In genomic region chr14:39113685-39114072, GRCh38 we compare ENCODE assay signal across 8 cellular contexts. TPM values are rescaled to one million over a fixed set of nuclear protein-coding genes. Genes with fewer than 3 reads are reported as not detected.
DNase-seq lines count a peak whose midpoint lies in the region; ATAC-seq, FAIRE-seq and TF ChIP-seq lines count a peak whose summit lies in the region.

No MANE protein-coding gene starts in this region.

- CTCF ChIA-PET in activated CD4-positive, alpha-beta T cell treated with anti-CD3 and anti-CD28 coated beads for 36 hours (lab: Charles Lee), result interaction anchor here (0.8 to 1.3 kb wide), 4 partner anchors 11 to 228 kb away, joined by 3 to 7 read pairs (median 4); partner anchors contain the start of gene SEC23A

- no peak for ATAC-seq in activated CD4-positive, alpha-beta T cell treated with anti-CD3 and anti-CD28 coated beads for 36 hours

- H3K4me3 Mint-ChIP-seq in activated CD4-positive, alpha-beta T cell treated with anti-CD3 and anti-CD28 coated beads for 36 hours, result peak overlapping the region; percentile 95
- H3K4me3 Mint-ChIP-seq in activated naive CD8-positive, alpha-beta T cell treated with anti-CD3 and anti-CD28 coated beads for 36 hours, result peak overlapping the region; percentile 92

- peak overlapping the region; percentile 94 for H3K27ac Mint-ChIP-seq in activated CD4-positive, alpha-beta T cell treated with anti-CD3 and anti-CD28 coated beads for 36 hours
- H3K27ac Mint-ChIP-seq in activated naive CD8-positive, alpha-beta T cell treated with anti-CD3 and anti-CD28 coated beads for 36 hours, result peak overlapping the region; percentile 94

- H3K9me1 ChIP-seq in keratinocyte (ENCODE audit: control insufficient read depth, extremely low read depth, insufficient read depth, low read length), result no peaks in the 10 kb centered on the region

- H3K4me1 ChIP-seq in keratinocyte (ENCODE audit: control insufficient read depth, extremely low read depth, insufficient read depth, low read length) (peaks cover 12% of the 10 kb centered on the region), testis (peaks cover 3% of the 10 kb centered on the region)

- peak overlapping the region; percentile 77 for H3K27ac ChIP-seq in keratinocyte (ENCODE audit: control insufficient read depth, insufficient read depth, low read length)
- H3K27ac ChIP-seq in testis, result peak overlapping the region; percentile 22 to 80

- H3K4me3 ChIP-seq in keratinocyte (ENCODE audit: control insufficient read depth in 2 of 3, extremely low read depth in 1 of 3, insufficient read depth in 2 of 3, low read depth in 1 of 3, low read length in 3 of 3) (peak overlapping the region; percentile 84 to 99 (median 99)), testis (peak overlapping the region; percentile 68 to 71)

- peaks cover 0 to 7% of the 10 kb centered on the region in 2 experiments for H3K36me3 ChIP-seq in keratinocyte (ENCODE audit: control insufficient read depth in 2 of 2, extremely low read depth in 1 of 2, insufficient read depth in 2 of 2, low read length in 2 of 2)
- H3K36me3 ChIP-seq in testis (ENCODE audit: low read depth, missing control alignments), result no peaks in the 10 kb centered on the region

- H3K9me3 ChIP-seq in keratinocyte (ENCODE audit: control insufficient read depth, low read depth, low read length) (no peaks in the 10 kb centered on the region), testis (no peaks in the 10 kb centered on the region)

- FAIRE-seq in keratinocyte (lab: Jason Lieb, UNC) (no peak), urothelium cell line (lab: Jason Lieb, UNC) (no peak)

- no peak for DNase-seq in activated CD4-positive, alpha-beta T cell treated with anti-CD3 and anti-CD28 coated beads for 36 hours
- no peak for DNase-seq in activated CD4-positive, alpha-beta T cell treated with anti-CD3 and anti-CD28 coated beads, Interleukin-2, amount 50 U/mL, for 1 hour
- DNase-seq in activated naive CD8-positive, alpha-beta T cell treated with anti-CD3 and anti-CD28 coated beads for 36 hours, result no peak
- no peak for DNase-seq in keratinocyte (ENCODE audit: low read depth, low spot score)
- DNase-seq in testis, result no peak
- no peak for DNase-seq in urothelium cell line (ENCODE audit: low spot score)
- DNase-seq in globus pallidus (ENCODE audit: low spot score), result no peak
- DNase-seq in NCI-H526 (lab: John Stamatoyannopoulos, UW), result no peak

- POLR2A ChIA-PET in activated CD4-positive, alpha-beta T cell treated with anti-CD3 and anti-CD28 coated beads for 36 hours (lab: Charles Lee), result interaction anchor here (0.5 to 1.3 kb wide), 8 partner anchors 10 to 318 kb away, joined by 3 to 14 read pairs (median 5); partner anchors contain the start of genes FBXO33, PNN, SEC23A and TRAPPC6B

- peaks cover 19% of the 10 kb centered on the region for H3K4me1 Mint-ChIP-seq in activated CD4-positive, alpha-beta T cell treated with anti-CD3 and anti-CD28 coated beads for 36 hours
- H3K4me1 Mint-ChIP-seq in activated naive CD8-positive, alpha-beta T cell treated with anti-CD3 and anti-CD28 coated beads for 36 hours, result peaks cover 21% of the 10 kb centered on the region

- H3K27me3 ChIP-seq in keratinocyte (ENCODE audit: control insufficient read depth, extremely low read depth, insufficient read depth, low read length), result no peaks in the 10 kb centered on the region
- H3K27me3 ChIP-seq in testis, result no peaks in the 10 kb centered on the region

- TF ChIP-seq CTCF in keratinocyte (optimal IDR thresholded peaks at IDR 0.05 in 1 of 3, IDR thresholded peaks at IDR 0.05 in 1 of 3, conservative IDR thresholded peaks at IDR 0.05 in 1 of 3; ENCODE audit: extremely low read depth in 1 of 3, insufficient read depth in 2 of 3, low read length in 3 of 3) (no peak), testis (IDR thresholded peaks at IDR 0.05) (no peak)

- H3K9me3 Mint-ChIP-seq in activated CD4-positive, alpha-beta T cell treated with anti-CD3 and anti-CD28 coated beads for 36 hours (ENCODE audit: low read depth), result no peaks in the 10 kb centered on the region
- no peaks in the 10 kb centered on the region for H3K9me3 Mint-ChIP-seq in activated naive CD8-positive, alpha-beta T cell treated with anti-CD3 and anti-CD28 coated beads for 36 hours

- dilution Hi-C loops in keratinocyte (cut with MboI; ENCODE audit: extremely low pct_ligation_motif_present, low sequenced_read_pairs), result no loop called here

- peak overlapping the region; percentile 99 for H2AFZ ChIP-seq in keratinocyte (ENCODE audit: control insufficient read depth, low read length)

- H3K79me2 ChIP-seq in keratinocyte (ENCODE audit: control insufficient read depth, insufficient read depth, low read length), result peaks cover 17% of the 10 kb centered on the region

- peak overlapping the region; percentile 86 for H3K9ac ChIP-seq in keratinocyte (ENCODE audit: control insufficient read depth, extremely low read depth, insufficient read depth, low read length)

- no peak for TF ChIP-seq POLR2A in testis (IDR thresholded peaks at IDR 0.05)

- 47 to 50% methylated on average over 3 of the region's 3 CpGs for WGBS in testis, 2 donors

- H4K20me1 ChIP-seq in keratinocyte (ENCODE audit: control insufficient read depth, extremely low read depth, insufficient read depth, low read length), result no peaks in the 10 kb centered on the region

- H3K36me3 Mint-ChIP-seq in activated CD4-positive, alpha-beta T cell treated with anti-CD3 and anti-CD28 coated beads for 36 hours (ENCODE audit: low read depth), result no peaks in the 10 kb centered on the region
- H3K36me3 Mint-ChIP-seq in activated naive CD8-positive, alpha-beta T cell treated with anti-CD3 and anti-CD28 coated beads for 36 hours, result peaks cover 8% of the 10 kb centered on the region

- no peaks in the 10 kb centered on the region for H3K27me3 Mint-ChIP-seq in activated CD4-positive, alpha-beta T cell treated with anti-CD3 and anti-CD28 coated beads for 36 hours
- H3K27me3 Mint-ChIP-seq in activated naive CD8-positive, alpha-beta T cell treated with anti-CD3 and anti-CD28 coated beads for 36 hours, result no peaks in the 10 kb centered on the region

- intact Hi-C loops in activated CD4-positive, alpha-beta T cell treated with anti-CD3 and anti-CD28 coated beads for 36 hours (cut with DNase I, micrococcal nuclease), result loop anchor here (1.0 to 5.0 kb wide), 8 partner anchors 10 to 319 kb away; partner anchors contain the start of genes SEC23A (in 2 of the 2), TRAPPC6B (in 2 of the 2), FBXO33 (in 1 of the 2) and PNN (in 1 of the 2)
- intact Hi-C loops in testis (cut with DNase I; ENCODE audit: low total_unique reads), result no loop called here

- peak overlapping the region; percentile 99 for H3K4me2 ChIP-seq in keratinocyte (ENCODE audit: control insufficient read depth, extremely low read depth, insufficient read depth, low read depth, low read length)

RNA-seq across cellular contexts. Expression of gene GEMIN2, which starts 0.4 kb away (rescaled TPM):
- total RNA-seq in activated CD4-positive, alpha-beta T cell treated with anti-CD3 and anti-CD28 coated beads for 36 hours, result 10 to 100 TPM; 23.8 to 27.6 TPM
- total RNA-seq in activated naive CD8-positive, alpha-beta T cell treated with anti-CD3 and anti-CD28 coated beads for 36 hours, result 10 to 100 TPM; 25.8 to 26.4 TPM
- polyA plus RNA-seq in keratinocyte (15.2 to 28.7 TPM (median 17.7 TPM) in 3 replicates), testis (ENCODE audit: insufficient read depth, low read depth, low replicate concordance) (23.1 TPM)
- 14.0 TPM for polyA plus RNA-seq in keratinocyte (2011; ENCODE audit: low read depth)
- 19.1 and 20.9 TPM in 2 replicates for polyA plus RNA-seq in keratinocyte (2011; cell fraction: cytosol; rRNA removed)
- 27.0 and 27.7 TPM in 2 replicates for polyA plus RNA-seq in keratinocyte (2011; cell fraction: nucleus; rRNA removed)
- polyA plus RNA-seq in keratinocyte (2012; ENCODE audit: low replicate concordance), result 9.8 and 12.0 TPM in 2 replicates
- 2.1 to 10.4 TPM (median 9.1 TPM) in 3 replicates for polyA minus RNA-seq in keratinocyte
- polyA minus RNA-seq in keratinocyte (2011; cell fraction: cytosol; rRNA and poly(A)+ RNA removed), result 6.7 TPM
- 2.5 and 4.0 TPM in 2 replicates for polyA minus RNA-seq in keratinocyte (2011; cell fraction: nucleus; rRNA and poly(A)+ RNA removed)
- total RNA-seq in testis, result 10 to 100 TPM; 28.4 to 36.7 TPM

RNA-seq across cellular contexts. Expression of gene SEC23A, which starts 10.6 kb away (rescaled TPM):
- total RNA-seq in activated CD4-positive, alpha-beta T cell treated with anti-CD3 and anti-CD28 coated beads for 36 hours, result 10 to 100 TPM; 49.6 to 72.8 TPM
- 10 to 100 TPM; 36.3 to 38.1 TPM for total RNA-seq in activated naive CD8-positive, alpha-beta T cell treated with anti-CD3 and anti-CD28 coated beads for 36 hours
- polyA plus RNA-seq in keratinocyte, result 61.4 to 79.6 TPM (median 69.0 TPM) in 3 replicates
- polyA plus RNA-seq in keratinocyte (2011; ENCODE audit: low read depth), result 8.8 TPM
- polyA plus RNA-seq in keratinocyte (2011; cell fraction: cytosol; rRNA removed), result 35.2 and 87.0 TPM in 2 replicates
- polyA plus RNA-seq in keratinocyte (2011; cell fraction: nucleus; rRNA removed), result 62.3 and 66.4 TPM in 2 replicates
- polyA plus RNA-seq in keratinocyte (2012; ENCODE audit: low replicate concordance), result 25.1 and 61.0 TPM in 2 replicates
- 106 to 178 TPM (median 149 TPM) in 3 replicates for polyA minus RNA-seq in keratinocyte
- polyA minus RNA-seq in keratinocyte (2011; cell fraction: cytosol; rRNA and poly(A)+ RNA removed), result 105 TPM
- polyA minus RNA-seq in keratinocyte (2011; cell fraction: nucleus; rRNA and poly(A)+ RNA removed), result 104 and 203 TPM in 2 replicates
- total RNA-seq in testis, result 10 to 100 TPM; 52.4 to 79.2 TPM
- polyA plus RNA-seq in testis (ENCODE audit: insufficient read depth, low read depth, low replicate concordance), result 39.0 TPM

RNA-seq across cellular contexts. Expression of gene TRAPPC6B, which starts 56.5 kb away (rescaled TPM):
- total RNA-seq in activated CD4-positive, alpha-beta T cell treated with anti-CD3 and anti-CD28 coated beads for 36 hours, result 10 to 100 TPM; 18.0 to 21.5 TPM
- total RNA-seq in activated naive CD8-positive, alpha-beta T cell treated with anti-CD3 and anti-CD28 coated beads for 36 hours, result 10 to 100 TPM; 21.8 to 21.9 TPM
- 16.2 to 21.7 TPM (median 18.4 TPM) in 3 replicates for polyA plus RNA-seq in keratinocyte
- 30.2 TPM for polyA plus RNA-seq in keratinocyte (2011; ENCODE audit: low read depth)
- polyA plus RNA-seq in keratinocyte (2011; cell fraction: cytosol; rRNA removed), result 11.4 and 20.5 TPM in 2 replicates
- polyA plus RNA-seq in keratinocyte (2011; cell fraction: nucleus; rRNA removed), result 17.4 and 22.4 TPM in 2 replicates
- polyA plus RNA-seq in keratinocyte (2012; ENCODE audit: low replicate concordance), result 12.8 and 20.1 TPM in 2 replicates
- polyA minus RNA-seq in keratinocyte, result 7.6 to 15.0 TPM (median 8.8 TPM) in 3 replicates
- polyA minus RNA-seq in keratinocyte (2011; cell fraction: cytosol; rRNA and poly(A)+ RNA removed), result 15.3 TPM
- 8.7 and 17.5 TPM in 2 replicates for polyA minus RNA-seq in keratinocyte (2011; cell fraction: nucleus; rRNA and poly(A)+ RNA removed)
- 10 to 100 TPM; 43.4 to 45.8 TPM for total RNA-seq in testis
- polyA plus RNA-seq in testis (ENCODE audit: insufficient read depth, low read depth, low replicate concordance), result 32.4 TPM
